In genomic region chr2:26011990-26012856, GRCh38 we compare ENCODE assay signal across 8 cellular contexts. TPM values are rescaled to one million over a fixed set of nuclear protein-coding genes. Genes with fewer than 3 reads are reported as not detected.
DNase-seq lines count a peak whose midpoint lies in the region; ATAC-seq lines count a peak whose summit lies in the region.

No MANE protein-coding gene starts in this region.

- no peaks in the 10 kb centered on the region for H3K4me1 Mint-ChIP-seq in activated CD4-positive, alpha-beta memory T cell treated with anti-CD3 and anti-CD28 coated beads for 36 hours (ENCODE audit: low read depth)

- no peaks in the 10 kb centered on the region for H3K36me3 Mint-ChIP-seq in activated CD4-positive, alpha-beta memory T cell treated with anti-CD3 and anti-CD28 coated beads for 36 hours

- CTCF ChIA-PET in activated CD4-positive, alpha-beta memory T cell treated with anti-CD3 and anti-CD28 coated beads for 36 hours (lab: Charles Lee) = interaction anchor here (0.6 to 1.3 kb wide), 2 partner anchors 21 to 62 kb away, joined by 3 to 5 read pairs; no protein-coding TSS in a partner anchor

- intact Hi-C loops in sciatic nerve (cut with DNase I) = no loop called here
- intact Hi-C loops in activated CD4-positive, alpha-beta memory T cell treated with anti-CD3 and anti-CD28 coated beads for 36 hours (cut with micrococcal nuclease) = no loop called here

- no peak overlapping the region for H3K27ac Mint-ChIP-seq in activated CD4-positive, alpha-beta memory T cell treated with anti-CD3 and anti-CD28 coated beads for 36 hours

- ATAC-seq in sciatic nerve (peak; percentile 23), HG03565 (IDR thresholded peaks at IDR 0.05; ENCODE audit: unreplicated experiment) (no peak)

- H3K4me3 Mint-ChIP-seq in activated CD4-positive, alpha-beta memory T cell treated with anti-CD3 and anti-CD28 coated beads for 36 hours = no peak overlapping the region

- peaks cover 5% of the 10 kb centered on the region for H3K9me3 Mint-ChIP-seq in activated CD4-positive, alpha-beta memory T cell treated with anti-CD3 and anti-CD28 coated beads for 36 hours

- H3K27me3 Mint-ChIP-seq in activated CD4-positive, alpha-beta memory T cell treated with anti-CD3 and anti-CD28 coated beads for 36 hours = no peaks in the 10 kb centered on the region

- peak; percentile 76 for DNase-seq in H4 (ENCODE audit: low spot score)
- DNase-seq in RKO (ENCODE audit: low spot score) = peak; percentile 55
- DNase-seq in fibroblast of peridontal ligament (ENCODE audit: extremely low read depth) = peak; percentile 55
- DNase-seq in sciatic nerve (ENCODE audit: low spot score) = no peak
- no peak for DNase-seq in OCI-M2 (lab: John Stamatoyannopoulos, UW; ENCODE audit: unreplicated experiment)
- DNase-seq in activated CD4-positive, alpha-beta T cell treated with anti-CD3 and anti-CD28 coated beads, Interleukin-2, amount 50 U/mL, for 4 hours = no peak
- no peak for DNase-seq in activated CD4-positive, alpha-beta memory T cell treated with anti-CD3 and anti-CD28 coated beads for 36 hours

- POLR2A ChIA-PET in activated CD4-positive, alpha-beta memory T cell treated with anti-CD3 and anti-CD28 coated beads for 36 hours (lab: Charles Lee) = no interaction called here

RNA-seq across cellular contexts. Expression of gene RAB10, which starts 21.7 kb away (rescaled TPM):
- total RNA-seq in H4 (2014; rRNA removed; shearing (Covaris generic)) = 42.6 and 61.1 TPM in 2 replicates
- 104 TPM for total RNA-seq in sciatic nerve
- total RNA-seq in activated CD4-positive, alpha-beta memory T cell treated with anti-CD3 and anti-CD28 coated beads for 36 hours = 100 to 1,000 TPM; 110 to 119 TPM

RNA-seq across cellular contexts. Expression of gene KIF3C, which starts 29.9 kb away (rescaled TPM):
- 3.5 and 3.7 TPM in 2 replicates for total RNA-seq in H4 (2014; rRNA removed; shearing (Covaris generic))
- 56.6 TPM for total RNA-seq in sciatic nerve
- total RNA-seq in activated CD4-positive, alpha-beta memory T cell treated with anti-CD3 and anti-CD28 coated beads for 36 hours = 1 to 10 TPM; 5.3 to 5.4 TPM

Comparison
In these comparisons a context has a peak if more than half of its experiments do, and no peak if none do; other contexts are left out.
1. DNase-seq: peak in H4 (single experiment), RKO (single experiment) and fibroblast of peridontal ligament (single experiment); none in sciatic nerve (single experiment), OCI-M2 (single experiment), activated CD4-positive, alpha-beta T cell treated with anti-CD3 and anti-CD28 coated beads, Interleukin-2, amount 50 U/mL, for 4 hours (0 of 2) and activated CD4-positive, alpha-beta memory T cell treated with anti-CD3 and anti-CD28 coated beads for 36 hours (single experiment).